8 cellular contexts compared by ENCODE assay signal in the genomic region with DNA sequence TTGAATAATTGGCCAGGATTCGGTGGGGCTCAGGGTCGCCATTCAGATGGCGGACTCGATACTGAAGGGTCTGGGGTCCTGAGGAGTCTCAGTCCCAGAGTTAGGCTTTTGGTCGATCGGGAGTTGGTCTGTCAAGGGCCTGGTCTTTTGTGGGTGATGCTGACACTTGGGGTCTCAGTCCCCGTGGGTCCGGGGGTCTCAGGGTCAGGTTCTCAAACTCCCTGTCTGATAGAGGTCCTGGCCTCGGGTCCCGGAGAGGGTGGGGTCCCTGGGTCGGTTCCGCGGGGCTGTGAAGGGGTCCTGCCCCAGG. TPM values are rescaled to one million over a fixed set of nuclear protein-coding genes. Genes with fewer than 3 reads are reported as not detected.
DNase-seq lines count a peak whose midpoint lies in the region; ATAC-seq and TF ChIP-seq lines count a peak whose summit lies in the region.

No MANE protein-coding gene starts in this region.

- H3K4me1 ChIP-seq in hepatocyte (ENCODE audit: insufficient read depth) (peaks cover 30% of the 10 kb centered on the region), smooth muscle cell (ENCODE audit: low read depth) (peaks cover 11% of the 10 kb centered on the region)

- peak overlapping the region; percentile 89 for H3K4me3 Mint-ChIP-seq in WTC11

- CTCF ChIA-PET in WTC11 (lab: Charles Lee), result interaction anchor here (0.7 to 2.4 kb wide), 18 partner anchors 11 to 337 kb away, joined by 3 to 27 read pairs (median 6); partner anchors contain the start of genes CCDC51, CELSR3, NDUFAF3 and SLC26A6

- H3K27me3 ChIP-seq in hepatocyte (no peaks in the 10 kb centered on the region), smooth muscle cell (ENCODE audit: low read depth) (no peaks in the 10 kb centered on the region)

- DNase-seq in WTC11 (ENCODE audit: low spot score) (no peak), hepatocyte (ENCODE audit: low spot score) (no peak), smooth muscle cell (lab: John Stamatoyannopoulos, UW; ENCODE audit: unreplicated experiment) (no peak), DMS79 (lab: John Stamatoyannopoulos, UW) (no peak), COLO668 (lab: John Stamatoyannopoulos, UW; ENCODE audit: unreplicated experiment) (no peak), erythroblast (lab: John Stamatoyannopoulos, UW) (no peak)

- no peak for TF ChIP-seq CTCF in WTC11 (IDR thresholded peaks at IDR 0.05)
- TF ChIP-seq CTCF in hepatocyte (IDR thresholded peaks at IDR 0.05; ENCODE audit: poor library complexity), result peak; percentile 51
- TF ChIP-seq CTCF in smooth muscle cell (IDR thresholded peaks at IDR 0.05; ENCODE audit: borderline replicate concordance, insufficient read depth, poor library complexity, severe bottlenecking), result no peak

- no peaks in the 10 kb centered on the region for H3K27me3 Mint-ChIP-seq in WTC11 (ENCODE audit: low read depth)

- H3F3A ChIP-seq in smooth muscle cell (ENCODE audit: low read depth), result peaks cover 27% of the 10 kb centered on the region

- peak overlapping the region; percentile 88 for H3K27ac ChIP-seq in hepatocyte
- no peak overlapping the region for H3K27ac ChIP-seq in smooth muscle cell (ENCODE audit: low read depth)

- peaks cover 37% of the 10 kb centered on the region for H4K20me1 ChIP-seq in hepatocyte (ENCODE audit: insufficient read depth, poor library complexity, severe bottlenecking)
- peaks cover 35% of the 10 kb centered on the region for H4K20me1 ChIP-seq in smooth muscle cell (ENCODE audit: low read depth)

- 14% methylated on average over 10 of the region's 13 CpGs for WGBS in hepatocyte (ENCODE audit: low lambda C conversion rate, missing lambda C conversion rate)
- 10% methylated on average over 13 of the region's 13 CpGs for WGBS in smooth muscle cell (ENCODE audit: low lambda C conversion rate)

- H3K9me3 ChIP-seq in hepatocyte (ENCODE audit: low read depth) (no peaks in the 10 kb centered on the region), smooth muscle cell (replicated peaks; ENCODE audit: low read depth) (no peaks in the 10 kb centered on the region)

- H3K4me1 Mint-ChIP-seq in WTC11, result peaks cover 16% of the 10 kb centered on the region

- peak overlapping the region; percentile 78 for H3K9ac ChIP-seq in smooth muscle cell (ENCODE audit: low read depth)

- POLR2A ChIA-PET in WTC11 (lab: Charles Lee), result interaction anchor here (1.3 to 1.5 kb wide), 2 partner anchors 10 to 32 kb away, joined by 4 to 6 read pairs; partner anchors contain the start of gene IP6K2

- TF ChIP-seq POLR2A in erythroblast (IDR thresholded peaks at IDR 0.05; ENCODE audit: low read length), result no peak

- H3K79me2 ChIP-seq in hepatocyte (peaks cover 22% of the 10 kb centered on the region), smooth muscle cell (ENCODE audit: low read depth) (peaks cover 15% of the 10 kb centered on the region)

- no peaks in the 10 kb centered on the region for H3K9me3 Mint-ChIP-seq in WTC11

- peaks cover 52% of the 10 kb centered on the region for H3K36me3 Mint-ChIP-seq in WTC11

- H2AFZ ChIP-seq in hepatocyte, result peak overlapping the region; percentile 98
- peak overlapping the region; percentile 5 for H2AFZ ChIP-seq in smooth muscle cell (ENCODE audit: low read depth)

- H3K27ac Mint-ChIP-seq in WTC11, result no peak overlapping the region

- peak overlapping the region; percentile 99 for H3K4me2 ChIP-seq in hepatocyte
- peak overlapping the region; percentile 94 for H3K4me2 ChIP-seq in smooth muscle cell

- peak overlapping the region; percentile 95 for H3K4me3 ChIP-seq in hepatocyte
- H3K4me3 ChIP-seq in smooth muscle cell, result peak overlapping the region; percentile 94

- H3K36me3 ChIP-seq in hepatocyte (replicated peaks; ENCODE audit: insufficient read depth, low read depth), result no peaks in the 10 kb centered on the region
- H3K36me3 ChIP-seq in smooth muscle cell (ENCODE audit: low read depth), result no peaks in the 10 kb centered on the region

- ATAC-seq in GM21737 (IDR thresholded peaks at IDR 0.05; ENCODE audit: unreplicated experiment), result peak; percentile 0
- no peak for ATAC-seq in WTC11
- ATAC-seq in GM19397 (IDR thresholded peaks at IDR 0.05; ENCODE audit: unreplicated experiment), result no peak

- H3K9me2 ChIP-seq in hepatocyte (replicated peaks; ENCODE audit: insufficient read depth), result no peaks in the 10 kb centered on the region

TF ChIP-seq in WTC11, 78 proteins besides CTCF, POLR2A, EP300 and RAD21 (continues in another document):
- TF ChIP-seq NFYB (CRISPR knock-in tag; conservative IDR thresholded peaks at IDR 0.05; ENCODE audit: low read depth) (no peak), FOXP4 (CRISPR knock-in tag; IDR thresholded peaks at IDR 0.05) (no peak), ZNF671 (CRISPR knock-in tag; IDR thresholded peaks at IDR 0.05) (no peak), ZNF416 (CRISPR knock-in tag; IDR thresholded peaks at IDR 0.05) (no peak), ZBTB43 (CRISPR knock-in tag; IDR thresholded peaks at IDR 0.05) (no peak), MXD4 (CRISPR knock-in tag; IDR thresholded peaks at IDR 0.05; ENCODE audit: borderline replicate concordance) (no peak), ZNF317 (CRISPR knock-in tag; IDR thresholded peaks at IDR 0.05; ENCODE audit: borderline replicate concordance, low read depth) (no peak), SMAD3 (CRISPR knock-in tag; IDR thresholded peaks at IDR 0.05; ENCODE audit: borderline replicate concordance) (no peak), ZNF396 (CRISPR knock-in tag; IDR thresholded peaks at IDR 0.05; ENCODE audit: borderline replicate concordance) (no peak), NFE2L1 (CRISPR knock-in tag; IDR thresholded peaks at IDR 0.05) (no peak), ATF1 (CRISPR knock-in tag; IDR thresholded peaks at IDR 0.05) (no peak), ZNF121 (CRISPR knock-in tag; IDR thresholded peaks at IDR 0.05) (no peak), FOXP1 (CRISPR knock-in tag; IDR thresholded peaks at IDR 0.05; ENCODE audit: borderline replicate concordance) (no peak), STAT6 (CRISPR knock-in tag; conservative IDR thresholded peaks at IDR 0.05; ENCODE audit: low read depth) (no peak), GTF2I (CRISPR knock-in tag; conservative IDR thresholded peaks at IDR 0.05) (no peak)

RNA-seq across cellular contexts. Expression of gene NCKIPSD, which starts 0.5 kb away (rescaled TPM):
- total RNA-seq in WTC11 (2021) (40.1 to 50.1 TPM (median 47.1 TPM) in 3 replicates), hepatocyte (19.9 and 23.4 TPM in 2 replicates), smooth muscle cell (18.3 and 21.6 TPM in 2 replicates)
- polyA plus RNA-seq in hepatocyte (21.0 and 22.9 TPM in 2 replicates), smooth muscle cell (13.8 and 21.9 TPM in 2 replicates)

RNA-seq across cellular contexts. Expression of gene CELSR3, which starts 22.6 kb away (rescaled TPM):
- total RNA-seq in WTC11 (2021), result 27.9 to 35.7 TPM (median 32.7 TPM) in 3 replicates
- total RNA-seq in hepatocyte, result 1.6 and 1.8 TPM in 2 replicates
- 1.9 TPM in 2 replicates for polyA plus RNA-seq in hepatocyte
- 2.5 and 3.1 TPM in 2 replicates for total RNA-seq in smooth muscle cell
- 1.5 and 2.4 TPM in 2 replicates for polyA plus RNA-seq in smooth muscle cell

RNA-seq across cellular contexts. Expression of gene IP6K2, which starts 31.8 kb away (rescaled TPM):
- total RNA-seq in WTC11 (2021), result 113 to 123 TPM (median 114 TPM) in 3 replicates
- total RNA-seq in hepatocyte, result 99.3 and 112 TPM in 2 replicates
- polyA plus RNA-seq in hepatocyte, result 155 and 169 TPM in 2 replicates
- 106 and 119 TPM in 2 replicates for total RNA-seq in smooth muscle cell
- polyA plus RNA-seq in smooth muscle cell, result 113 and 124 TPM in 2 replicates

RNA-seq across cellular contexts. Expression of gene SLC26A6, which starts 50.0 kb away (rescaled TPM):
- total RNA-seq in WTC11 (2021), result 57.2 to 58.9 TPM (median 57.8 TPM) in 3 replicates
- total RNA-seq in hepatocyte, result 42.0 and 56.6 TPM in 2 replicates
- 53.7 and 60.9 TPM in 2 replicates for polyA plus RNA-seq in hepatocyte
- 28.4 and 29.4 TPM in 2 replicates for total RNA-seq in smooth muscle cell
- polyA plus RNA-seq in smooth muscle cell, result 34.8 and 42.4 TPM in 2 replicates
